Comparison of ENCODE assay signal across 1 cellular context in the genomic region with DNA sequence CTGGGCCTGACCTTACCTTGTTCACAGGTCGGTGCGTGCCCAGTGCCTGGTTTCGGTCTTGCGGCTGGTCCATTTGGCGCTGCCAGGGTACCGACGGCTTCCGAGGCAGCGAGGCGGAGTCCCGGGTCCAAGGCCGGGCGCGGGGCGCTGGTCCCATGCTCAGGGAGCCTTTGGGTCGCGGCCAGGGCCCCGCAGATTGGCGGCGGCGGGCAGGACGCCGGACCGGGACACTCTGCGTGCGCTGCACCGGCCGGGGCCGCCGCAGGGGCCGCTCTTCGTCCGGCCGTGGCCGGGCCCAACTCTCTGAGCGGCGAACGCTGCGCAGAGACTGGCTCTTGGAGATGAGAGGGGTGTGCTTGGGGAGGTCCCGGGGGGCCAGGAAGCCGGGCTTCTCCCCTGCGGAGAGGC.
TF ChIP-seq lines count a peak whose summit lies in the region.

No MANE protein-coding gene starts in this region.

TF ChIP-seq in HepG2, 621 proteins besides CTCF, POLR2A, EP300 and RAD21:
- TF ChIP-seq MTA1 (CRISPR knock-in tag; IDR thresholded peaks at IDR 0.05; ENCODE audit: borderline replicate concordance) (peak; percentile 43; the same call in 1 of the 2 replicates), TCF7 (IDR thresholded peaks at IDR 0.05; ENCODE audit: low read depth) (no peak)
